ENCODE assay signal across 17 cellular contexts in genomic region chr10:19245889-19246841, GRCh38.
DNase-seq lines count a peak whose midpoint lies in the region; ATAC-seq and TF ChIP-seq lines count a peak whose summit lies in the region.
"Had no signal": no experiment of that assay in that cellular context is flagged by ENCODE, and none has a peak within 500 bp of the region (broad histone marks: within the 10 kb centered on the region; RNA-seq: fewer than 3 reads in every experiment).

No MANE protein-coding gene starts in this region.

- DNase-seq in NCI-H226 (peak; percentile 85), adipocyte (ENCODE audit: low read depth) (peak; percentile 18), fibroblast of villous mesenchyme (ENCODE audit: low read depth) (peak; percentile 3), non-pigmented ciliary epithelial cell (ENCODE audit: low read depth) (peak; percentile 17), NCI-H446 treated with DMSO at 0.1 percent for 48 hours (lab: John Stamatoyannopoulos, UW) (no peak)
- DNase-seq in stimulated activated naive CD8-positive, alpha-beta T cell treated with anti-CD3 and anti-CD28 coated beads, Interleukin-15, Interleukin-2, amounts not matched to agents 100 U/mL and 50 U/mL, for 24 hours = no peak
- DNase-seq: ACHN, AML-193, EL, HFFc6, Karpas-422, MM.1S, NCI-H1105, NCI-H1694 treated with DMSO at 0.1 percent for 48 hours, NCI-H2107 had no signal

- no peak for ATAC-seq in stimulated activated naive CD8-positive, alpha-beta T cell treated with anti-CD3 and anti-CD28 coated beads, Interleukin-15, Interleukin-2, amounts not matched to agents 100 U/mL and 50 U/mL, for 24 hours
- ATAC-seq in HG02970 (IDR thresholded peaks at IDR 0.05; ENCODE audit: low FRiP score, unreplicated experiment) = no peak

- no peak for TF ChIP-seq CTCF in fibroblast of villous mesenchyme (IDR thresholded peaks at IDR 0.05; ENCODE audit: insufficient read depth, low read depth, low read length)

- H3K4me3 ChIP-seq in adipocyte (ENCODE audit: low read length) = no peak overlapping the region
- no peak overlapping the region for H3K4me3 ChIP-seq in fibroblast of villous mesenchyme (ENCODE audit: low read depth, low read length)
- H3K4me3 ChIP-seq: SJSA1 had no signal

- H3K4me1 ChIP-seq in adipocyte (ENCODE audit: control insufficient read depth, insufficient read depth, low read length) = no peaks in the 10 kb centered on the region
- H3K4me1 ChIP-seq: SJSA1 had no signal

- H3K9ac ChIP-seq in adipocyte (ENCODE audit: low read length) = no peak overlapping the region

- H3K9me3 ChIP-seq in adipocyte (ENCODE audit: control insufficient read depth, low read length) = no peaks in the 10 kb centered on the region
- H3K9me3 ChIP-seq: SJSA1 had no signal

- H3K36me3 ChIP-seq in adipocyte (ENCODE audit: control insufficient read depth, insufficient read depth, low read length, severe bottlenecking) = no peaks in the 10 kb centered on the region
- H3K36me3 ChIP-seq: SJSA1 had no signal

- H3K27me3 ChIP-seq in adipocyte (replicated peaks; ENCODE audit: control insufficient read depth, insufficient read depth, low read length) = no peaks in the 10 kb centered on the region
- H3K27me3 ChIP-seq: SJSA1 had no signal

Comparison
In these comparisons a context has a peak if more than half of its experiments do, and no peak if none do; other contexts are left out.
1. DNase-seq: peak in NCI-H226 (single experiment), adipocyte (single experiment), fibroblast of villous mesenchyme (single experiment) and non-pigmented ciliary epithelial cell (single experiment); none in stimulated activated naive CD8-positive, alpha-beta T cell treated with anti-CD3 and anti-CD28 coated beads, Interleukin-15, Interleukin-2, amounts not matched to agents 100 U/mL and 50 U/mL, for 24 hours (single experiment) and NCI-H446 treated with DMSO at 0.1 percent for 48 hours (single experiment).